8 cellular contexts compared by ENCODE assay signal in genomic region chr7:131107343-131108211, GRCh38.
DNase-seq lines count a peak whose midpoint lies in the region; ATAC-seq and TF ChIP-seq lines count a peak whose summit lies in the region.

No MANE protein-coding gene starts in this region.

- peaks cover 7% of the 10 kb centered on the region for H3K4me1 ChIP-seq in colonic mucosa

- H3K36me3 ChIP-seq in colonic mucosa: no peaks in the 10 kb centered on the region

- H3K27ac ChIP-seq in colonic mucosa: peak overlapping the region; percentile 96

- DNase-seq in AG09309 (ENCODE audit: low read depth): no peak
- peak; percentile 63 for DNase-seq in NCI-H2227 treated with DMSO at 0.1 percent for 48 hours (lab: John Stamatoyannopoulos, UW)
- DNase-seq in activated CD4-positive, alpha-beta T cell treated with anti-CD3 and anti-CD28 coated beads for 4 hours: peak; percentile 66 to 67
- peak; percentile 80 for DNase-seq in colonic mucosa
- peak; percentile 74 for DNase-seq in left lobe of liver (ENCODE audit: low spot score)
- peak; percentile 64 for DNase-seq in stimulated activated CD4-positive, alpha-beta T cell treated with anti-CD3 and anti-CD28 coated beads, Interleukin-2, amount 100 ng/mL, for 4 hours (ENCODE audit: low read depth)

- no peaks in the 10 kb centered on the region for H3K9me3 ChIP-seq in colonic mucosa

- no peaks in the 10 kb centered on the region for H3K27me3 ChIP-seq in colonic mucosa

- TF ChIP-seq CTCF in AG09309 (IDR thresholded peaks at IDR 0.05; ENCODE audit: control insufficient read depth, insufficient read depth, low read depth, low read length, missing control alignments) (no peak), colonic mucosa (IDR thresholded peaks at IDR 0.05) (no peak)

- intact Hi-C loops in colonic mucosa (cut with DNase I): loop anchor here (10.0 kb wide), 2 partner anchors 217 to 317 kb away; partner anchors contain the start of gene MKLN1

- H3K9ac ChIP-seq in colonic mucosa (ENCODE audit: low read depth in 2 of 2, low read length in 2 of 2): peak overlapping the region; percentile 93 to 96

- H3K4me3 ChIP-seq in AG09309 (ENCODE audit: control insufficient read depth, low read depth, low read length): peak overlapping the region; percentile 94
- peak overlapping the region; percentile 88 for H3K4me3 ChIP-seq in colonic mucosa

- peak; percentile 47 for ATAC-seq in GM18867 (IDR thresholded peaks at IDR 0.05; ENCODE audit: unreplicated experiment)
- peak; percentile 45 for ATAC-seq in HG03066 (IDR thresholded peaks at IDR 0.05; ENCODE audit: low read depth, unreplicated experiment)
- peak; percentile 34 for ATAC-seq in left lobe of liver
